ENCODE assay signal across 8 cellular contexts in genomic region chr3:17742837-17743659, GRCh38. TPM values are rescaled to one million over a fixed set of nuclear protein-coding genes. Genes with fewer than 3 reads are reported as not detected.
DNase-seq lines count a peak whose midpoint lies in the region; ATAC-seq and TF ChIP-seq lines count a peak whose summit lies in the region.

No MANE protein-coding gene starts in this region.

- ATAC-seq in GM19035 (IDR thresholded peaks at IDR 0.05; ENCODE audit: unreplicated experiment) = peak; percentile 72
- ATAC-seq in body of pancreas = peak; percentile 5
- peak; percentile 2 for ATAC-seq in left lung
- ATAC-seq in thoracic aorta (ENCODE audit: insufficient number of reproducible peaks, low FRiP score, low read depth) = peak; percentile 83
- ATAC-seq in HG03460 (IDR thresholded peaks at IDR 0.05; ENCODE audit: unreplicated experiment) = no peak

- H3K4me1 ChIP-seq in BLaER1 treated with 17β-estradiol and CSF1 and Interleukin-3, amounts not matched to agents 10 nM and 100 nM = peaks cover 47 to 58% (median 55%) of the 10 kb centered on the region in 10 experiments
- H3K4me1 ChIP-seq in body of pancreas = peaks cover 36% of the 10 kb centered on the region
- H3K4me1 ChIP-seq in left lung = peaks cover 7 to 39% of the 10 kb centered on the region in 2 donors
- H3K4me1 ChIP-seq in thoracic aorta (ENCODE audit: control insufficient read depth in 1 of 2, low read depth in 2 of 2) = peaks cover 20 to 34% of the 10 kb centered on the region in 2 donors

- TF ChIP-seq POLR2A in body of pancreas (IDR thresholded peaks at IDR 0.05) = no peak

- H3K9ac ChIP-seq in BLaER1 treated with 17β-estradiol and CSF1 and Interleukin-3, amounts not matched to agents 10 nM and 100 nM = peak overlapping the region; percentile 93 to 98 (median 97)

- peak overlapping the region; percentile 95 to 99 (median 98); a peak in 21 of 22 replicates for H3K27ac ChIP-seq in BLaER1 treated with 17β-estradiol and CSF1 and Interleukin-3, amounts not matched to agents 10 nM and 100 nM
- H3K27ac ChIP-seq in body of pancreas (peak overlapping the region; percentile 98 to 100 (median 98)), left lung (peak overlapping the region; percentile 99), thoracic aorta (peak overlapping the region; percentile 98 to 99)

- no peaks in the 10 kb centered on the region for H3K9me3 ChIP-seq in BLaER1 treated with 17β-estradiol and CSF1 and Interleukin-3, amounts not matched to agents 10 nM and 100 nM (replicated peaks in 1 of 11)
- no peaks in the 10 kb centered on the region for H3K9me3 ChIP-seq in body of pancreas
- H3K9me3 ChIP-seq in left lung = no peaks in the 10 kb centered on the region
- H3K9me3 ChIP-seq in thoracic aorta = no peaks in the 10 kb centered on the region

- H3K27me3 ChIP-seq in BLaER1 treated with 17β-estradiol and CSF1 and Interleukin-3, amounts not matched to agents 10 nM and 100 nM = no peaks in the 10 kb centered on the region
- H3K27me3 ChIP-seq in body of pancreas = no peaks in the 10 kb centered on the region
- no peaks in the 10 kb centered on the region for H3K27me3 ChIP-seq in left lung
- no peaks in the 10 kb centered on the region for H3K27me3 ChIP-seq in thoracic aorta (replicated peaks; ENCODE audit: insufficient read depth)

- H4K20me1 ChIP-seq in BLaER1 treated with 17β-estradiol and CSF1 and Interleukin-3, amounts not matched to agents 10 nM and 100 nM = no peaks in the 10 kb centered on the region

- TF ChIP-seq CTCF in body of pancreas (IDR thresholded peaks at IDR 0.05) = no peak
- no peak for TF ChIP-seq CTCF in left lung (IDR thresholded peaks at IDR 0.05)
- no peak for TF ChIP-seq CTCF in thoracic aorta (IDR thresholded peaks at IDR 0.05)

- DNase-seq in HuH-7 (ENCODE audit: low spot score) (peak; percentile 98), body of pancreas (peak in 1 of 4 donors; percentile 98), left lung (no peak), thoracic aorta (ENCODE audit: low spot score) (no peak), CD1c-positive myeloid dendritic cell (ENCODE audit: extremely low spot score) (no peak)

- peak overlapping the region; percentile 68 to 88 (median 77) for H3K4me3 ChIP-seq in BLaER1 treated with 17β-estradiol and CSF1 and Interleukin-3, amounts not matched to agents 10 nM and 100 nM
- H3K4me3 ChIP-seq in body of pancreas (no peak overlapping the region), left lung (peak overlapping the region; percentile 80 to 82), thoracic aorta (peak overlapping the region; percentile 98)

- 0 to 2% methylated on average over 11 to 16 of the region's 16 CpGs for WGBS in body of pancreas, 2 donors

- intact Hi-C loops in body of pancreas (cut with DNase I) (no loop called here), left lung (cut with DNase I) (no loop called here)

- H3K36me3 ChIP-seq in BLaER1 treated with 17β-estradiol and CSF1 and Interleukin-3, amounts not matched to agents 10 nM and 100 nM = peaks cover 0 to 6% (median 0%) of the 10 kb centered on the region in 11 experiments; a peak in 1 of 22 replicates
- H3K36me3 ChIP-seq in body of pancreas (replicated peaks in 1 of 2; ENCODE audit: insufficient read depth in 1 of 2, low read depth in 2 of 2) (no peaks in the 10 kb centered on the region), left lung (no peaks in the 10 kb centered on the region), thoracic aorta (no peaks in the 10 kb centered on the region)

- H3K4me2 ChIP-seq in BLaER1 treated with 17β-estradiol and CSF1 and Interleukin-3, amounts not matched to agents 10 nM and 100 nM = peak overlapping the region; percentile 80 to 92 (median 85)

RNA-seq across cellular contexts. Expression of gene TBC1D5, which starts 0.6 kb away (rescaled TPM):
- total RNA-seq in body of pancreas (10 to 100 TPM; 46.8 to 71.1 TPM), left lung (10 to 100 TPM; 56.7 to 74.8 TPM), thoracic aorta (100 to 1,000 TPM in 1 of 2 donors, 10 to 100 TPM in 1; 80.6 to 103 TPM)

Comparison
In these comparisons a context has a peak if more than half of its experiments do, and no peak if none do; other contexts are left out.
1. H3K4me3 ChIP-seq: peak in BLaER1 treated with 17β-estradiol and CSF1 and Interleukin-3, amounts not matched to agents 10 nM and 100 nM (10 of 10), left lung (2 of 2) and thoracic aorta (single experiment); none in body of pancreas (0 of 2).
2. Peak in every context shown above with its lines, with median percentiles within 50 percentile points of each other: H3K27ac ChIP-seq.